Comparison of ENCODE assay signal across 2 cellular contexts in genomic region chr7:12794722-12795302, GRCh38.
TF ChIP-seq lines count a peak whose summit lies in the region.

No MANE protein-coding gene starts in this region.

TF ChIP-seq in HepG2, 621 proteins besides CTCF, POLR2A, EP300 and RAD21:
- peak; percentile 59; the same call in 1 of the 2 replicates for TF ChIP-seq MNT (IDR thresholded peaks at IDR 0.05)
- peak; percentile 58 for TF ChIP-seq ZNF282 (IDR thresholded peaks at IDR 0.05; ENCODE audit: partially characterized antibody)
- TF ChIP-seq ZNF280B (CRISPR knock-in tag; IDR thresholded peaks at IDR 0.05; ENCODE audit: borderline replicate concordance), result no peak
- TF ChIP-seq PHB2 (IDR thresholded peaks at IDR 0.05; ENCODE audit: partially characterized antibody), result peak; percentile 91
- 0 out of 2 replicates have a peak, but pooled peaks have one; percentile 8 for TF ChIP-seq RAD51 (IDR thresholded peaks at IDR 0.05; ENCODE audit: borderline replicate concordance)
- peak; percentile 50; the same call in 1 of the 2 replicates for TF ChIP-seq SOX6 (IDR thresholded peaks at IDR 0.05)
- TF ChIP-seq SOX6 (CRISPR knock-in tag; IDR thresholded peaks at IDR 0.05), result no peak
- TF ChIP-seq SMARCC2 (IDR thresholded peaks at IDR 0.05), result no peak

TF ChIP-seq in H1, 55 proteins besides CTCF, POLR2A, EP300 and RAD21:
- TF ChIP-seq YY1 (IDR thresholded peaks at IDR 0.05; ENCODE audit: low read depth, low read length), result no peak
- TF ChIP-seq TBP (IDR thresholded peaks at IDR 0.05; ENCODE audit: low read depth, low read length), result no peak
- no peak for TF ChIP-seq KDM1A (IDR thresholded peaks at IDR 0.05; ENCODE audit: borderline replicate concordance, low read length)
- no peak for TF ChIP-seq SIRT6 (IDR thresholded peaks at IDR 0.05; ENCODE audit: low read length)
- TF ChIP-seq RFX5 (IDR thresholded peaks at IDR 0.05; ENCODE audit: borderline replicate concordance, low read depth, low read length), result no peak
- TF ChIP-seq MAX (IDR thresholded peaks at IDR 0.05), result no peak
- no peak for TF ChIP-seq CBX8 (IDR thresholded peaks at IDR 0.05; ENCODE audit: borderline replicate concordance, low read depth, low read length)
- TF ChIP-seq BACH1 (IDR thresholded peaks at IDR 0.05; ENCODE audit: low read length), result no peak
- TF ChIP-seq BRCA1 (IDR thresholded peaks at IDR 0.05; ENCODE audit: low read depth, low read length), result no peak
- TF ChIP-seq TCF12 (IDR thresholded peaks at IDR 0.05; ENCODE audit: low read depth, low read length), result no peak
- no peak for TF ChIP-seq CHD2 (IDR thresholded peaks at IDR 0.05; ENCODE audit: low read length)
